Comparison of ENCODE assay signal across 1 cellular context in the genomic region with DNA sequence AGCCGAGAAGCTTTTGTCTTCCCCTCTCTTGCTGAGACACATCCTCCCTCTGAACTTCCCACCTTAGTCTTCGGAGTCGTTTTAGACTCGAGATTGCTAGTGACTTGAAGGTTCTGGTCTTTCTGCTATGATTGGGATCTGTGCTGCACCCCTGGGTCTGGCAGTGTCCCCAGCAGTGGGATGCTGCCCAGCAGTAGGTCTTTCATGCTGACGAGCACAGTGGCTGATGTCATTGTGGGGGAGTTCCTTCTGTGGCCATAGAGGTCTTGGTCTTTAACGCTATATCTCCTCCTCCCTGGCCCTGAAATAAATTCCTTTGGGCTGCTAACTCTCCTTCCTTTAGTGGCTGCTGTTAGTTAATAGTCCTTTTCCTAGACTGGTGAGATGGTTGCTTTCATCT.
TF ChIP-seq lines count a peak whose summit lies in the region.

No MANE protein-coding gene starts in this region.

TF ChIP-seq in HEK293, 187 proteins besides CTCF, POLR2A, EP300 and RAD21 (continued from another document):
- TF ChIP-seq, protein P1, sequence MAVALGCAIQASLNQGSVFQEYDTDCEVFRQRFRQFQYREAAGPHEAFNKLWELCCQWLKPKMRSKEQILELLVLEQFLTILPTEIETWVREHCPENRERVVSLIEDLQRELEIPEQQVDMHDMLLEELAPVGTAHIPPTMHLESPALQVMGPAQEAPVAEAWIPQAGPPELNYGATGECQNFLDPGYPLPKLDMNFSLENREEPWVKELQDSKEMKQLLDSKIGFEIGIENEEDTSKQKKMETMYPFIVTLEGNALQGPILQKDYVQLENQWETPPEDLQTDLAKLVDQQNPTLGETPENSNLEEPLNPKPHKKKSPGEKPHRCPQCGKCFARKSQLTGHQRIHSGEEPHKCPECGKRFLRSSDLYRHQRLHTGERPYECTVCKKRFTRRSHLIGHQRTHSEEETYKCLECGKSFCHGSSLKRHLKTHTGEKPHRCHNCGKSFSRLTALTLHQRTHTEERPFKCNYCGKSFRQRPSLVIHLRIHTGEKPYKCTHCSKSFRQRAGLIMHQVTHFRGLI (tag by site-specific recombination; IDR thresholded peaks at IDR 0.05): no peak
- TF ChIP-seq ZNF571 (tag by site-specific recombination; IDR thresholded peaks at IDR 0.05): no peak
- no peak for TF ChIP-seq ZNF558 (tag by site-specific recombination; IDR thresholded peaks at IDR 0.05)
